2 cellular contexts compared by ENCODE assay signal in the genomic region with DNA sequence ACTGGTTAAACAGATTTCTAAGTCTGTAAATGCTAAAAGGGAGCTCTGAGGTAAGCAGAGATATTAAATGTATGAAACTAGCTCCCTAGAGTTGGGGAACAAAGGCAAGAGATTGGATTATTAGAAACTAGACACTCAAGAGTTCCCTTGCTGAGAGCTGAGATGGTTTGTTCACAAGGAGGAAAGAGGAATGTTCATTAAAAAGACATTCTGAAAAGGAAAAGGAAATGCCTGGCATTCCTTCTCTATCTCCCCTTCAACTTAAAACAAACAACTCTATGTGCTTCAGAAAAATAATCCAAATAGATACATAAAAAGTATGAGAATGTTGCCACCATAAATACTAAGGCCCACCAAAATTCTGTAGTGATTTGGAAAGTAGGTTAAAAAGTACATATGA.
A peak's percentile ranks its signal among the peaks of the same experiment; 100 is the strongest.
TF ChIP-seq lines count a peak whose summit lies in the region.

No MANE protein-coding gene starts in this region.

TF ChIP-seq in IMR-90, 13 proteins besides CTCF, POLR2A, EP300 and RAD21:
- TF ChIP-seq, protein P1, sequence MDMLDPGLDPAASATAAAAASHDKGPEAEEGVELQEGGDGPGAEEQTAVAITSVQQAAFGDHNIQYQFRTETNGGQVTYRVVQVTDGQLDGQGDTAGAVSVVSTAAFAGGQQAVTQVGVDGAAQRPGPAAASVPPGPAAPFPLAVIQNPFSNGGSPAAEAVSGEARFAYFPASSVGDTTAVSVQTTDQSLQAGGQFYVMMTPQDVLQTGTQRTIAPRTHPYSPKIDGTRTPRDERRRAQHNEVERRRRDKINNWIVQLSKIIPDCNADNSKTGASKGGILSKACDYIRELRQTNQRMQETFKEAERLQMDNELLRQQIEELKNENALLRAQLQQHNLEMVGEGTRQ (IDR thresholded peaks at IDR 0.05; ENCODE audit: low read depth, low read length) = no peak
- no peak for TF ChIP-seq CEBPB (IDR thresholded peaks at IDR 0.05; ENCODE audit: low read depth, low read length)
- TF ChIP-seq NFE2L2 (IDR thresholded peaks at IDR 0.05; ENCODE audit: low read depth, low read length) = no peak
- TF ChIP-seq, protein P2, sequence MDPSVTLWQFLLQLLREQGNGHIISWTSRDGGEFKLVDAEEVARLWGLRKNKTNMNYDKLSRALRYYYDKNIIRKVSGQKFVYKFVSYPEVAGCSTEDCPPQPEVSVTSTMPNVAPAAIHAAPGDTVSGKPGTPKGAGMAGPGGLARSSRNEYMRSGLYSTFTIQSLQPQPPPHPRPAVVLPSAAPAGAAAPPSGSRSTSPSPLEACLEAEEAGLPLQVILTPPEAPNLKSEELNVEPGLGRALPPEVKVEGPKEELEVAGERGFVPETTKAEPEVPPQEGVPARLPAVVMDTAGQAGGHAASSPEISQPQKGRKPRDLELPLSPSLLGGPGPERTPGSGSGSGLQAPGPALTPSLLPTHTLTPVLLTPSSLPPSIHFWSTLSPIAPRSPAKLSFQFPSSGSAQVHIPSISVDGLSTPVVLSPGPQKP (IDR thresholded peaks at IDR 0.05; ENCODE audit: borderline replicate concordance, low read depth, low read length) = no peak
- TF ChIP-seq MAZ (IDR thresholded peaks at IDR 0.05; ENCODE audit: borderline replicate concordance, low read depth, low read length) = no peak
- no peak for TF ChIP-seq MXI1 (IDR thresholded peaks at IDR 0.05; ENCODE audit: borderline replicate concordance, low read depth, low read length)
- no peak for TF ChIP-seq RFX5 (IDR thresholded peaks at IDR 0.05; ENCODE audit: low read depth, low read length)
- no peak for TF ChIP-seq BHLHE40 (IDR thresholded peaks at IDR 0.05; ENCODE audit: low read depth, low read length)
- TF ChIP-seq CHD1 (IDR thresholded peaks at IDR 0.05; ENCODE audit: low read depth, low read length) = no peak
- TF ChIP-seq MAFK (IDR thresholded peaks at IDR 0.05; ENCODE audit: low read depth, low read length) = no peak
- TF ChIP-seq FOS (IDR thresholded peaks at IDR 0.05; ENCODE audit: low read depth, low read length) = no peak
- no peak for TF ChIP-seq RCOR1 (IDR thresholded peaks at IDR 0.05; ENCODE audit: insufficient replicate concordance, low read length)
- TF ChIP-seq SMC3 (IDR thresholded peaks at IDR 0.05; ENCODE audit: low read depth, low read length) = no peak

TF ChIP-seq in endothelial cell of umbilical vein, 7 proteins besides CTCF, POLR2A, EP300 and RAD21:
- TF ChIP-seq MYC (IDR thresholded peaks at IDR 0.05; ENCODE audit: low read depth, low read length) (no peak), POLR2AphosphoS5 (IDR thresholded peaks at IDR 0.05; ENCODE audit: insufficient read depth, low read depth, low read length) (peak; percentile 47), JUN (IDR thresholded peaks at IDR 0.05; ENCODE audit: borderline replicate concordance, insufficient read depth, insufficient read length, low read depth) (peak; percentile 48), EZH2 (IDR thresholded peaks at IDR 0.05; ENCODE audit: borderline replicate concordance, low read depth, low read length, severe bottlenecking) (no peak), GATA2 (IDR thresholded peaks at IDR 0.05; ENCODE audit: insufficient read depth, insufficient read length, low read depth, low read length) (peak; percentile 44), FOS (IDR thresholded peaks at IDR 0.05; ENCODE audit: borderline replicate concordance, insufficient read depth, low read length) (no peak)
- TF ChIP-seq, protein P3, sequence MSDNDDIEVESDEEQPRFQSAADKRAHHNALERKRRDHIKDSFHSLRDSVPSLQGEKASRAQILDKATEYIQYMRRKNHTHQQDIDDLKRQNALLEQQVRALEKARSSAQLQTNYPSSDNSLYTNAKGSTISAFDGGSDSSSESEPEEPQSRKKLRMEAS (IDR thresholded peaks at IDR 0.05; ENCODE audit: insufficient read depth, insufficient read length) = no peak
